ENCODE assay signal across 16 cellular contexts in genomic region chr18:68436485-68436884, GRCh38.
DNase-seq lines count a peak whose midpoint lies in the region; ATAC-seq, FAIRE-seq and TF ChIP-seq lines count a peak whose summit lies in the region.
"Had no signal": no experiment of that assay in that cellular context is flagged by ENCODE, and none has a peak within 500 bp of the region (broad histone marks: within the 10 kb centered on the region; RNA-seq: fewer than 3 reads in every experiment).

No MANE protein-coding gene starts in this region.

- DNase-seq in KBM-7 (peak; percentile 19), foreskin fibroblast (peak; percentile 84), urothelium cell line (ENCODE audit: low spot score) (no peak)
- peak; percentile 10 for DNase-seq in activated CD8-positive, alpha-beta T cell treated with anti-CD3 and anti-CD28 coated beads for 36 hours
- DNase-seq in activated CD8-positive, alpha-beta memory T cell treated with anti-CD3 and anti-CD28 coated beads, Interleukin-2, amount 50 U/mL, for 4 hours: no peak
- DNase-seq in activated CD4-positive, alpha-beta T cell treated with anti-CD3 and anti-CD28 coated beads for 1 hour: no peak
- DNase-seq: activated B cell treated with CpG ODN at 0.5 μM for 24 hours, activated T-cell treated with anti-CD3 and anti-CD28 coated beads for 4 hours, adrenal gland, head of caudate nucleus, natural killer cell, NCI-H1436, SJCRH30, stomach had no signal

- in situ Hi-C loops in KBM-7 (cut with MboI; ENCODE audit: low pct_unique_long_range_greater_than_20kb, low sequenced_read_pairs): no loop called here

- CTCF ChIA-PET in activated CD8-positive, alpha-beta T cell treated with anti-CD3 and anti-CD28 coated beads for 36 hours (lab: Charles Lee): no interaction called here

- H3K4me3 ChIP-seq in BLaER1 treated with 17β-estradiol and CSF1 and Interleukin-3, amounts not matched to agents 10 nM and 100 nM: peak overlapping the region in 4 of 10 experiments; percentile 1 to 26 (median 18); a peak in 2 of 20 replicates
- H3K4me3 ChIP-seq in foreskin fibroblast (ENCODE audit: low read depth in 1 of 2, low read length in 2 of 2): no peak overlapping the region
- H3K4me3 ChIP-seq: adrenal gland, SJCRH30, stomach had no signal

- H3K4me1 ChIP-seq in BLaER1 treated with 17β-estradiol and CSF1 and Interleukin-3, amounts not matched to agents 10 nM and 100 nM: peaks cover 26 to 47% (median 32%) of the 10 kb centered on the region in 10 experiments
- H3K4me1 ChIP-seq: adrenal gland, stomach had no signal

- no peak for FAIRE-seq in urothelium cell line (lab: Jason Lieb, UNC)

- TF ChIP-seq CTCF in activated CD8-positive, alpha-beta T cell treated with anti-CD3 and anti-CD28 coated beads for 36 hours (IDR thresholded peaks at IDR 0.05): no peak
- no peak for TF ChIP-seq CTCF in foreskin fibroblast (IDR thresholded peaks at IDR 0.05; ENCODE audit: low read depth, low read length)

- H3K9ac ChIP-seq in BLaER1 treated with 17β-estradiol and CSF1 and Interleukin-3, amounts not matched to agents 10 nM and 100 nM: peak overlapping the region in 4 of 11 experiments; percentile 19 to 48 (median 32); a peak in 4 of 22 replicates

- H3K27me3 ChIP-seq in BLaER1 treated with 17β-estradiol and CSF1 and Interleukin-3, amounts not matched to agents 10 nM and 100 nM: no peaks in the 10 kb centered on the region
- H3K27me3 ChIP-seq: adrenal gland, SJCRH30, stomach had no signal

- peaks cover 7% of the 10 kb centered on the region for H3K4me1 Mint-ChIP-seq in activated CD8-positive, alpha-beta T cell treated with anti-CD3 and anti-CD28 coated beads for 36 hours (ENCODE audit: low read depth)
- H3K4me1 Mint-ChIP-seq: activated B cell treated with CpG ODN at 0.5 μM for 24 hours had no signal

- peaks cover 10% of the 10 kb centered on the region for H3K9me3 Mint-ChIP-seq in activated CD8-positive, alpha-beta T cell treated with anti-CD3 and anti-CD28 coated beads for 36 hours

- peaks cover 0 to 9% (median 0%) of the 10 kb centered on the region in 11 experiments; a peak in 2 of 22 replicates for H3K36me3 ChIP-seq in BLaER1 treated with 17β-estradiol and CSF1 and Interleukin-3, amounts not matched to agents 10 nM and 100 nM
- H3K36me3 ChIP-seq: adrenal gland, SJCRH30, stomach had no signal

- H3K36me3 Mint-ChIP-seq in activated CD8-positive, alpha-beta T cell treated with anti-CD3 and anti-CD28 coated beads for 36 hours (ENCODE audit: low read depth): no peaks in the 10 kb centered on the region
- H3K36me3 Mint-ChIP-seq: natural killer cell had no signal

- ATAC-seq in activated CD8-positive, alpha-beta T cell treated with anti-CD3 and anti-CD28 coated beads for 36 hours: peak; percentile 39
- ATAC-seq in GM21360 (IDR thresholded peaks at IDR 0.05; ENCODE audit: unreplicated experiment): no peak
- ATAC-seq: natural killer cell had no signal

- intact Hi-C loops in activated CD8-positive, alpha-beta T cell treated with anti-CD3 and anti-CD28 coated beads for 36 hours (cut with micrococcal nuclease): no loop called here

- H4K20me1 ChIP-seq in BLaER1 treated with 17β-estradiol and CSF1 and Interleukin-3, amounts not matched to agents 10 nM and 100 nM: no peaks in the 10 kb centered on the region

- H3K27me3 Mint-ChIP-seq in activated CD8-positive, alpha-beta T cell treated with anti-CD3 and anti-CD28 coated beads for 36 hours: no peaks in the 10 kb centered on the region
- H3K27me3 Mint-ChIP-seq: activated B cell treated with CpG ODN at 0.5 μM for 24 hours had no signal

- POLR2A ChIA-PET in activated CD8-positive, alpha-beta T cell treated with anti-CD3 and anti-CD28 coated beads for 36 hours (lab: Charles Lee): no interaction called here

- no peak overlapping the region for H3K4me3 Mint-ChIP-seq in activated CD8-positive, alpha-beta T cell treated with anti-CD3 and anti-CD28 coated beads for 36 hours
- H3K4me3 Mint-ChIP-seq: activated B cell treated with CpG ODN at 0.5 μM for 24 hours, natural killer cell had no signal

- H3K9me3 ChIP-seq in BLaER1 treated with 17β-estradiol and CSF1 and Interleukin-3, amounts not matched to agents 10 nM and 100 nM (replicated peaks in 1 of 11): peaks cover 24 to 70% (median 38%) of the 10 kb centered on the region in 11 experiments
- H3K9me3 ChIP-seq: adrenal gland, SJCRH30, stomach had no signal

- peak overlapping the region; percentile 4 to 57 (median 35); a peak in 18 of 22 replicates for H3K4me2 ChIP-seq in BLaER1 treated with 17β-estradiol and CSF1 and Interleukin-3, amounts not matched to agents 10 nM and 100 nM

- no peak overlapping the region for H3K27ac Mint-ChIP-seq in activated CD8-positive, alpha-beta T cell treated with anti-CD3 and anti-CD28 coated beads for 36 hours
- H3K27ac Mint-ChIP-seq: activated B cell treated with CpG ODN at 0.5 μM for 24 hours, natural killer cell had no signal

- H3K27ac ChIP-seq in BLaER1 treated with 17β-estradiol and CSF1 and Interleukin-3, amounts not matched to agents 10 nM and 100 nM: peak overlapping the region; percentile 35 to 87 (median 72); a peak in 20 of 22 replicates
- H3K27ac ChIP-seq: adrenal gland, SJCRH30, stomach had no signal

Comparison
In these comparisons a context has a peak if more than half of its experiments do, and no peak if none do; other contexts are left out.
1. DNase-seq: peak in KBM-7 (single experiment), activated CD8-positive, alpha-beta T cell treated with anti-CD3 and anti-CD28 coated beads for 36 hours (single experiment) and foreskin fibroblast (2 of 2); none in activated CD8-positive, alpha-beta memory T cell treated with anti-CD3 and anti-CD28 coated beads, Interleukin-2, amount 50 U/mL, for 4 hours (single experiment), urothelium cell line (single experiment) and activated CD4-positive, alpha-beta T cell treated with anti-CD3 and anti-CD28 coated beads for 1 hour (single experiment).